In genomic region chr1:23801338-23801748, GRCh38 we compare ENCODE assay signal across 8 cellular contexts. TPM values are rescaled to one million over a fixed set of nuclear protein-coding genes. Genes with fewer than 3 reads are reported as not detected.
DNase-seq lines count a peak whose midpoint lies in the region; ATAC-seq, FAIRE-seq and TF ChIP-seq lines count a peak whose summit lies in the region.

No MANE protein-coding gene starts in this region.

- no peak for TF ChIP-seq CTCF in Loucy (conservative IDR thresholded peaks at IDR 0.05; ENCODE audit: low read length)
- TF ChIP-seq CTCF in colonic mucosa (IDR thresholded peaks at IDR 0.05): no peak

- H4K20me1 ChIP-seq in Loucy (ENCODE audit: insufficient read depth, low read length, poor library complexity, severe bottlenecking): peaks cover 9% of the 10 kb centered on the region

- H3K9me3 ChIP-seq in CD4-positive, CD25-positive, alpha-beta regulatory T cell (ENCODE audit: control insufficient read depth in 2 of 2, low read length in 2 of 2): no peaks in the 10 kb centered on the region
- H3K9me3 ChIP-seq in Loucy (ENCODE audit: insufficient read depth, low read depth, low read length) (no peaks in the 10 kb centered on the region), colonic mucosa (no peaks in the 10 kb centered on the region)

- peak overlapping the region; percentile 93 for H2AFZ ChIP-seq in Loucy (ENCODE audit: low read length)

- peak overlapping the region; percentile 98 for H3K4me2 ChIP-seq in Loucy (ENCODE audit: low read depth, low read length, poor library complexity, severe bottlenecking)

- FAIRE-seq in frontal cortex (lab: Jason Lieb, UNC): no peak

- intact Hi-C loops in colonic mucosa (cut with DNase I): no loop called here

- H3K9ac ChIP-seq in Loucy (ENCODE audit: low read depth, low read length, poor library complexity, severe bottlenecking): peak overlapping the region; percentile 97
- peak overlapping the region; percentile 85 to 93 for H3K9ac ChIP-seq in colonic mucosa (ENCODE audit: low read depth in 2 of 2, low read length in 2 of 2)

- ATAC-seq in CD4-positive, CD25-positive, alpha-beta regulatory T cell (ENCODE audit: low read depth in 2 of 2): no peak
- ATAC-seq in natural killer cell treated with Interleukin-12 subunit alpha and Interleukin-12 subunit beta and Interleukin-15 and Interleukin-18, amount 100 ng/mL, for 72 hours: no peak
- ATAC-seq in HG02885 (IDR thresholded peaks at IDR 0.05; ENCODE audit: poor library complexity, unreplicated experiment) (no peak), GM18867 (IDR thresholded peaks at IDR 0.05; ENCODE audit: unreplicated experiment) (no peak)

- H3K27me3 Mint-ChIP-seq in CD4-positive, CD25-positive, alpha-beta regulatory T cell: no peaks in the 10 kb centered on the region
- H3K27me3 Mint-ChIP-seq in natural killer cell treated with Interleukin-12 subunit alpha and Interleukin-12 subunit beta and Interleukin-15 and Interleukin-18, amount 100 ng/mL, for 72 hours: no peaks in the 10 kb centered on the region

- H3K27ac ChIP-seq in CD4-positive, CD25-positive, alpha-beta regulatory T cell (ENCODE audit: insufficient read depth, low read length, poor library complexity, severe bottlenecking): peak overlapping the region; percentile 89
- peak overlapping the region; percentile 88 for H3K27ac ChIP-seq in colonic mucosa

- H3K4me3 ChIP-seq in CD4-positive, CD25-positive, alpha-beta regulatory T cell (ENCODE audit: low read depth, low read length): peak overlapping the region; percentile 73
- peak overlapping the region; percentile 96 for H3K4me3 ChIP-seq in Loucy (ENCODE audit: low read length, poor library complexity, severe bottlenecking)
- peak overlapping the region; percentile 76 for H3K4me3 ChIP-seq in colonic mucosa

- H3K27me3 ChIP-seq in CD4-positive, CD25-positive, alpha-beta regulatory T cell (ENCODE audit: control insufficient read depth, insufficient read depth, low read length): no peaks in the 10 kb centered on the region
- H3K27me3 ChIP-seq in Loucy (ENCODE audit: insufficient read depth, low read length, poor library complexity, severe bottlenecking): no peaks in the 10 kb centered on the region
- no peaks in the 10 kb centered on the region for H3K27me3 ChIP-seq in colonic mucosa

- H3K36me3 ChIP-seq in CD4-positive, CD25-positive, alpha-beta regulatory T cell (ENCODE audit: control insufficient read depth, insufficient read depth, low read length): peaks cover 6% of the 10 kb centered on the region
- H3K36me3 ChIP-seq in Loucy (ENCODE audit: insufficient read depth, low read length) (peaks cover 4% of the 10 kb centered on the region; the same call in 1 of the 2 replicates), colonic mucosa (peaks cover 6% of the 10 kb centered on the region)

- peak overlapping the region; percentile 88 to 95 (median 92) for H3K27ac Mint-ChIP-seq in CD4-positive, CD25-positive, alpha-beta regulatory T cell
- H3K27ac Mint-ChIP-seq in natural killer cell treated with Interleukin-12 subunit alpha and Interleukin-12 subunit beta and Interleukin-15 and Interleukin-18, amount 100 ng/mL, for 72 hours: peak overlapping the region; percentile 85 to 93

- peak overlapping the region; percentile 91 to 98 (median 92) for H3K4me3 Mint-ChIP-seq in CD4-positive, CD25-positive, alpha-beta regulatory T cell
- peak overlapping the region; percentile 95 for H3K4me3 Mint-ChIP-seq in natural killer cell treated with Interleukin-12 subunit alpha and Interleukin-12 subunit beta and Interleukin-15 and Interleukin-18, amount 100 ng/mL, for 72 hours

- peaks cover 20% of the 10 kb centered on the region for H3K4me1 ChIP-seq in CD4-positive, CD25-positive, alpha-beta regulatory T cell (ENCODE audit: control insufficient read depth, insufficient read depth, low read length, poor library complexity, severe bottlenecking)
- H3K4me1 ChIP-seq in Loucy (ENCODE audit: insufficient read depth, low read length, poor library complexity, severe bottlenecking): peaks cover 15% of the 10 kb centered on the region
- H3K4me1 ChIP-seq in colonic mucosa: peaks cover 6% of the 10 kb centered on the region

- H3F3A ChIP-seq in Loucy (ENCODE audit: low read depth): no peaks in the 10 kb centered on the region

- DNase-seq in CD4-positive, CD25-positive, alpha-beta regulatory T cell: no peak
- DNase-seq in colonic mucosa (no peak), frontal cortex (ENCODE audit: low spot score in 2 of 2) (no peak), NCI-H524 (lab: John Stamatoyannopoulos, UW) (no peak)
- no peak for DNase-seq in natural killer cell treated with Interleukin-12 subunit alpha and Interleukin-12 subunit beta and Interleukin-15 and Interleukin-18, amount 100 ng/mL, for 72 hours (ENCODE audit: low spot score)

- H3K36me3 Mint-ChIP-seq in CD4-positive, CD25-positive, alpha-beta regulatory T cell: peaks cover 20% of the 10 kb centered on the region
- no peaks in the 10 kb centered on the region for H3K36me3 Mint-ChIP-seq in natural killer cell treated with Interleukin-12 subunit alpha and Interleukin-12 subunit beta and Interleukin-15 and Interleukin-18, amount 100 ng/mL, for 72 hours

- no peaks in the 10 kb centered on the region for H3K9me3 Mint-ChIP-seq in CD4-positive, CD25-positive, alpha-beta regulatory T cell
- no peaks in the 10 kb centered on the region for H3K9me3 Mint-ChIP-seq in natural killer cell treated with Interleukin-12 subunit alpha and Interleukin-12 subunit beta and Interleukin-15 and Interleukin-18, amount 100 ng/mL, for 72 hours

- H3K79me2 ChIP-seq in Loucy (ENCODE audit: insufficient read depth, low read length): no peaks in the 10 kb centered on the region; the same call in 1 of the 2 replicates

- peaks cover 0 to 21% (median 7%) of the 10 kb centered on the region in 4 donors for H3K4me1 Mint-ChIP-seq in CD4-positive, CD25-positive, alpha-beta regulatory T cell
- peaks cover 9 to 11% of the 10 kb centered on the region in 2 donors for H3K4me1 Mint-ChIP-seq in natural killer cell treated with Interleukin-12 subunit alpha and Interleukin-12 subunit beta and Interleukin-15 and Interleukin-18, amount 100 ng/mL, for 72 hours (ENCODE audit: low read depth in 2 of 2)

- H3K9me2 ChIP-seq in Loucy (replicated peaks; ENCODE audit: low read depth, low read length): no peaks in the 10 kb centered on the region

RNA-seq across cellular contexts. Expression of gene GALE, which starts 0.8 kb away (rescaled TPM):
- total RNA-seq in CD4-positive, CD25-positive, alpha-beta regulatory T cell: 7.0 TPM
- polyA plus RNA-seq in CD4-positive, CD25-positive, alpha-beta regulatory T cell: 10 to 100 TPM in 1 of 4 donors, 1 to 10 TPM in 3; 8.0 to 10.3 (median 9.8) TPM
- total RNA-seq in colonic mucosa (100 to 1,000 TPM; 163 to 208 TPM), frontal cortex (26.1 TPM)
- total RNA-seq in natural killer cell treated with Interleukin-12 subunit alpha and Interleukin-12 subunit beta and Interleukin-15 and Interleukin-18, amount 100 ng/mL, for 72 hours: 10 to 100 TPM; 54.3 to 68.1 TPM

RNA-seq across cellular contexts. Expression of gene LYPLA2, which starts 10.4 kb away (rescaled TPM):
- 50.4 TPM for total RNA-seq in CD4-positive, CD25-positive, alpha-beta regulatory T cell
- polyA plus RNA-seq in CD4-positive, CD25-positive, alpha-beta regulatory T cell: 100 to 1,000 TPM in 2 of 4 donors, 10 to 100 TPM in 2; 84.4 to 111 (median 100) TPM
- total RNA-seq in colonic mucosa (10 to 100 TPM; 76.3 to 93.7 TPM), frontal cortex (27.7 TPM)
- total RNA-seq in natural killer cell treated with Interleukin-12 subunit alpha and Interleukin-12 subunit beta and Interleukin-15 and Interleukin-18, amount 100 ng/mL, for 72 hours: 100 to 1,000 TPM; 117 to 120 TPM

RNA-seq across cellular contexts. Expression of gene PITHD1, which starts 23.1 kb away (rescaled TPM):
- total RNA-seq in CD4-positive, CD25-positive, alpha-beta regulatory T cell: 85.8 TPM
- 10 to 100 TPM; 72.6 to 98.9 (median 78.1) TPM for polyA plus RNA-seq in CD4-positive, CD25-positive, alpha-beta regulatory T cell
- total RNA-seq in colonic mucosa (10 to 100 TPM; 51.5 to 51.6 TPM), frontal cortex (83.6 TPM)
- total RNA-seq in natural killer cell treated with Interleukin-12 subunit alpha and Interleukin-12 subunit beta and Interleukin-15 and Interleukin-18, amount 100 ng/mL, for 72 hours: 10 to 100 TPM; 68.6 to 77.7 TPM

RNA-seq across cellular contexts. Expression of gene HMGCL, which starts 23.9 kb away (rescaled TPM):
- total RNA-seq in CD4-positive, CD25-positive, alpha-beta regulatory T cell: 15.7 TPM
- 10 to 100 TPM; 36.3 to 40.5 (median 37.4) TPM for polyA plus RNA-seq in CD4-positive, CD25-positive, alpha-beta regulatory T cell
- total RNA-seq in colonic mucosa (100 to 1,000 TPM in 1 of 2 donors, 10 to 100 TPM in 1; 66.2 to 110 TPM), frontal cortex (11.8 TPM)
- 10 to 100 TPM; 26.1 to 29.1 TPM for total RNA-seq in natural killer cell treated with Interleukin-12 subunit alpha and Interleukin-12 subunit beta and Interleukin-15 and Interleukin-18, amount 100 ng/mL, for 72 hours

RNA-seq across cellular contexts. Expression of gene ELOA, which starts 58.1 kb away (rescaled TPM):
- total RNA-seq in CD4-positive, CD25-positive, alpha-beta regulatory T cell: 42.0 TPM
- 10 to 100 TPM; 22.6 to 34.3 (median 29.0) TPM for polyA plus RNA-seq in CD4-positive, CD25-positive, alpha-beta regulatory T cell
- total RNA-seq in colonic mucosa (10 to 100 TPM; 32.6 to 33.0 TPM), frontal cortex (24.5 TPM)
- total RNA-seq in natural killer cell treated with Interleukin-12 subunit alpha and Interleukin-12 subunit beta and Interleukin-15 and Interleukin-18, amount 100 ng/mL, for 72 hours: 10 to 100 TPM; 74.7 to 84.5 TPM
